ENCODE assay signal across 16 cellular contexts in genomic region chr6:169045486-169045885, GRCh38.
DNase-seq lines count a peak whose midpoint lies in the region; ATAC-seq and TF ChIP-seq lines count a peak whose summit lies in the region.
"Had no signal": no experiment of that assay in that cellular context is flagged by ENCODE, and none has a peak within 500 bp of the region (broad histone marks: within the 10 kb centered on the region; RNA-seq: fewer than 3 reads in every experiment).

No MANE protein-coding gene starts in this region.

- H3K9me3 ChIP-seq in adipocyte (ENCODE audit: control insufficient read depth, low read length) (no peaks in the 10 kb centered on the region), mesenchymal stem cell (ENCODE audit: control insufficient read depth, low read length) (no peaks in the 10 kb centered on the region), SK-N-SH (no peaks in the 10 kb centered on the region), gastroesophageal sphincter (no peaks in the 10 kb centered on the region)

- H3K4me1 ChIP-seq in adipocyte (ENCODE audit: control insufficient read depth, insufficient read depth, low read length) (peaks cover 37% of the 10 kb centered on the region), mesenchymal stem cell (ENCODE audit: control insufficient read depth, insufficient read depth, low read depth, low read length) (peaks cover 1% of the 10 kb centered on the region), SK-N-SH (ENCODE audit: control insufficient read depth in 1 of 2, insufficient read depth in 2 of 2, low read depth in 1 of 2, low read length in 1 of 2) (no peaks in the 10 kb centered on the region), gastroesophageal sphincter (peaks cover 0 to 17% (median 0%) of the 10 kb centered on the region in 3 donors)

- H2BK5ac ChIP-seq in mesenchymal stem cell (ENCODE audit: low read depth, low read length, poor library complexity, severe bottlenecking), result no peak overlapping the region

- no peaks in the 10 kb centered on the region for H3K36me3 ChIP-seq in adipocyte (ENCODE audit: control insufficient read depth, insufficient read depth, low read length, severe bottlenecking)
- no peaks in the 10 kb centered on the region for H3K36me3 ChIP-seq in mesenchymal stem cell (ENCODE audit: control insufficient read depth in 1 of 2, insufficient read depth in 2 of 2, low read depth in 1 of 2, low read length in 2 of 2)
- no peaks in the 10 kb centered on the region for H3K36me3 ChIP-seq in SK-N-SH (replicated peaks in 1 of 2; ENCODE audit: control insufficient read depth in 1 of 2, insufficient read depth in 2 of 2, low read length in 1 of 2)
- H3K36me3 ChIP-seq in gastroesophageal sphincter, result no peaks in the 10 kb centered on the region

- DNase-seq in COR-L47 (lab: John Stamatoyannopoulos, UW), result peak; percentile 57
- peak; percentile 95 for DNase-seq in NCI-H2029 (lab: John Stamatoyannopoulos, UW)
- DNase-seq in adipocyte (ENCODE audit: low read depth), result peak; percentile 19
- DNase-seq in mesenchymal stem cell, result no peak
- no peak for DNase-seq in SK-N-SH
- DNase-seq in activated CD4-positive, CD25-positive, alpha-beta regulatory T cell (lab: John Stamatoyannopoulos, UW), result no peak
- no peak for DNase-seq in GM10248 (ENCODE audit: extremely low spot score)
- DNase-seq: activated naive CD4-positive, alpha-beta T cell treated with anti-CD3 and anti-CD28 coated beads, Interleukin-2, amount 10 ng/mL, durations not matched to agents 7 days and 5 days; endodermal cell; foreskin melanocyte; GOT3; MV-4-11; NCI-H82; stimulated activated CD4-positive, alpha-beta T cell treated with anti-CD3 and anti-CD28 coated beads, Interleukin-4, amount 100 ng/mL, for 4 hours had no signal

- peaks cover 8% of the 10 kb centered on the region for H3F3A ChIP-seq in SK-N-SH (replicated peaks; ENCODE audit: insufficient read depth)

- WGBS in mesenchymal stem cell, result 64% methylated on average over 5 of the region's 5 CpGs
- 66% methylated on average over 5 of the region's 5 CpGs for WGBS in SK-N-SH (ENCODE audit: low lambda C conversion rate)
- 30 to 53% methylated on average over 4 to 5 of the region's 5 CpGs for WGBS in gastroesophageal sphincter (ENCODE audit: low coverage in 1 of 2), 2 donors

- H3K79me2 ChIP-seq in SK-N-SH (ENCODE audit: insufficient read depth), result no peaks in the 10 kb centered on the region

- TF ChIP-seq EP300 in SK-N-SH (IDR thresholded peaks at IDR 0.05; ENCODE audit: borderline replicate concordance in 1 of 2, low read depth in 1 of 2, low read length in 1 of 2) (no peak), gastroesophageal sphincter (IDR thresholded peaks at IDR 0.05) (no peak)

- H3K4me3 ChIP-seq in adipocyte (ENCODE audit: low read length) (no peak overlapping the region), mesenchymal stem cell (ENCODE audit: insufficient read depth in 1 of 2, low read depth in 1 of 2, low read length in 2 of 2) (no peak overlapping the region), SK-N-SH (ENCODE audit: low read depth in 2 of 2, low read length in 1 of 2) (no peak overlapping the region), gastroesophageal sphincter (no peak overlapping the region)

- H3K23ac ChIP-seq in mesenchymal stem cell (ENCODE audit: low read length in 2 of 2), result no peak overlapping the region

- no peak for ATAC-seq in gastroesophageal sphincter
- ATAC-seq: activated CD4-positive, CD25-positive, alpha-beta regulatory T cell treated with anti-CD3 and anti-CD28 coated beads, Interleukin-2, amount 50 U/mL, for 24 hours had no signal

- H3K79me1 ChIP-seq in mesenchymal stem cell (replicated peaks; ENCODE audit: low read length, poor library complexity, severe bottlenecking), result no peaks in the 10 kb centered on the region

- H2AFZ ChIP-seq in mesenchymal stem cell (ENCODE audit: low read depth, low read length) (no peak overlapping the region), SK-N-SH (ENCODE audit: low read depth) (no peak overlapping the region)

- no peak overlapping the region for H2BK12ac ChIP-seq in mesenchymal stem cell (ENCODE audit: low read length in 2 of 2)

- H2AK5ac ChIP-seq in mesenchymal stem cell (ENCODE audit: low read length, severe bottlenecking), result no peak overlapping the region

- no peaks in the 10 kb centered on the region for H3K9me2 ChIP-seq in SK-N-SH

- H2BK15ac ChIP-seq in mesenchymal stem cell (ENCODE audit: low read depth, poor library complexity, severe bottlenecking), result no peak overlapping the region

- peak overlapping the region; percentile 9 for H4K8ac ChIP-seq in mesenchymal stem cell (ENCODE audit: low read length)

- TF ChIP-seq POLR2A in gastroesophageal sphincter (IDR thresholded peaks at IDR 0.05), result no peak

- H4K20me1 ChIP-seq in SK-N-SH (ENCODE audit: insufficient read depth), result no peaks in the 10 kb centered on the region

- no peak overlapping the region for H3K27ac ChIP-seq in mesenchymal stem cell (ENCODE audit: low read length, poor library complexity, severe bottlenecking)
- no peak overlapping the region for H3K27ac ChIP-seq in SK-N-SH (ENCODE audit: low read depth in 2 of 2, low read length in 1 of 2)
- no peak overlapping the region for H3K27ac ChIP-seq in gastroesophageal sphincter

- no peak overlapping the region for H3K14ac ChIP-seq in mesenchymal stem cell (ENCODE audit: low read length in 2 of 2)

- H2BK120ac ChIP-seq in mesenchymal stem cell (ENCODE audit: low read depth, low read length), result no peak overlapping the region

- no peak overlapping the region for H3K4me2 ChIP-seq in mesenchymal stem cell (ENCODE audit: low read length, poor library complexity, severe bottlenecking)
- no peak overlapping the region for H3K4me2 ChIP-seq in SK-N-SH

- TF ChIP-seq RAD21 in SK-N-SH (IDR thresholded peaks at IDR 0.05; ENCODE audit: low read length), result no peak

- H3K27me3 ChIP-seq in adipocyte (replicated peaks; ENCODE audit: control insufficient read depth, insufficient read depth, low read length) (no peaks in the 10 kb centered on the region), mesenchymal stem cell (ENCODE audit: control insufficient read depth in 1 of 2, insufficient read depth in 1 of 2, low read length in 2 of 2) (no peaks in the 10 kb centered on the region), SK-N-SH (ENCODE audit: insufficient read depth) (no peaks in the 10 kb centered on the region), gastroesophageal sphincter (no peaks in the 10 kb centered on the region)

- H3K18ac ChIP-seq in mesenchymal stem cell (ENCODE audit: low read depth in 1 of 2, low read length in 2 of 2), result no peak overlapping the region

- TF ChIP-seq CTCF in SK-N-SH (IDR thresholded peaks at IDR 0.05) (no peak), gastroesophageal sphincter (IDR thresholded peaks at IDR 0.05) (no peak), GM10248 (IDR thresholded peaks at IDR 0.05; ENCODE audit: control extremely low read depth, extremely low read depth, low read depth, missing control alignments) (no peak)

- no peak overlapping the region for H3K4ac ChIP-seq in mesenchymal stem cell (ENCODE audit: low read depth in 1 of 2, low read length in 2 of 2)

- H4K91ac ChIP-seq in mesenchymal stem cell (ENCODE audit: low read length), result no peak overlapping the region

- CTCF ChIA-PET in SK-N-SH (lab: Yijun Ruan, JAX), result no interaction called here
- CTCF ChIA-PET in GM10248 (lab: Yijun Ruan, JAX), result interaction anchor here (1.5 kb wide), 1 partner anchor 11 kb away, joined by 5 read pairs; no protein-coding TSS in a partner anchor

- POLR2A ChIA-PET in SK-N-SH (lab: Yijun Ruan, JAX) (no interaction called here), GM10248 (lab: Yijun Ruan, JAX) (no interaction called here)

- H3K9ac ChIP-seq in adipocyte (ENCODE audit: low read length) (no peak overlapping the region), mesenchymal stem cell (ENCODE audit: low read length) (no peak overlapping the region), SK-N-SH (no peak overlapping the region)

TF ChIP-seq in SK-N-SH, 30 proteins besides CTCF, POLR2A, EP300 and RAD21:
- TF ChIP-seq YY1 (IDR thresholded peaks at IDR 0.05; ENCODE audit: low read depth) (no peak), FOXM1 (IDR thresholded peaks at IDR 0.05; ENCODE audit: low read depth) (no peak), NRF1 (IDR thresholded peaks at IDR 0.05; ENCODE audit: low read depth, low read length) (no peak), RCOR1 (IDR thresholded peaks at IDR 0.05; ENCODE audit: low read length) (no peak)

Comparison
In these comparisons a context has a peak if more than half of its experiments do, and no peak if none do; other contexts are left out.
1. DNase-seq: peak in COR-L47 (single experiment), NCI-H2029 (single experiment) and adipocyte (single experiment); none in mesenchymal stem cell (single experiment), SK-N-SH (single experiment), activated CD4-positive, CD25-positive, alpha-beta regulatory T cell (0 of 4) and GM10248 (single experiment).